Comparison of ENCODE assay signal across 11 cellular contexts in genomic region chr3:177468331-177468730, GRCh38.
DNase-seq lines count a peak whose midpoint lies in the region; ATAC-seq and TF ChIP-seq lines count a peak whose summit lies in the region.
"Had no signal": no experiment of that assay in that cellular context is flagged by ENCODE, and none has a peak within 500 bp of the region (broad histone marks: within the 10 kb centered on the region; RNA-seq: fewer than 3 reads in every experiment).

No MANE protein-coding gene starts in this region.

- in situ Hi-C loops in astrocyte of the cerebellum (cut with HindIII; ENCODE audit: low sequenced_read_pairs) = no loop called here

- DNase-seq in HS-27A (ENCODE audit: low read depth) (peak; percentile 90), astrocyte of the cerebellum (ENCODE audit: low read depth) (peak; percentile 100), hepatic stellate cell (ENCODE audit: low spot score) (peak; percentile 26), aorta (peak; percentile 76 to 80), colonic mucosa (no peak), NCI-H748 treated with DMSO at 0.1 percent for 48 hours (lab: John Stamatoyannopoulos, UW) (no peak)
- DNase-seq in activated CD4-positive, alpha-beta T cell treated with anti-CD3 and anti-CD28 coated beads for 4 hours = no peak
- DNase-seq: central memory CD4-positive, alpha-beta T cell; H7; stimulated activated CD4-positive, alpha-beta T cell treated with anti-CD3 and anti-CD28 coated beads, Interleukin-12 subunit alpha, Interleukin-12 subunit beta, amount 100 ng/mL, for 4 hours; T-helper 17 cell had no signal

- H3K4me1 ChIP-seq in aorta (ENCODE audit: control insufficient read depth in 1 of 2, insufficient read depth in 2 of 2, low read length in 2 of 2) (peaks cover 4 to 9% of the 10 kb centered on the region in 2 donors), colonic mucosa (no peaks in the 10 kb centered on the region)

- no peak overlapping the region for H3K4me3 ChIP-seq in astrocyte of the cerebellum (ENCODE audit: low read depth, low read length)
- H3K4me3 ChIP-seq in aorta (ENCODE audit: low read length in 2 of 2) = no peak overlapping the region
- no peak overlapping the region for H3K4me3 ChIP-seq in colonic mucosa

- TF ChIP-seq CTCF in astrocyte of the cerebellum (IDR thresholded peaks at IDR 0.05; ENCODE audit: low read depth, low read length, missing control alignments) (no peak), colonic mucosa (IDR thresholded peaks at IDR 0.05) (no peak)

- intact Hi-C loops in aorta (cut with DNase I) (loop anchor here in 1 of 2 donors (10.0 kb wide), 1 partner anchor 916 kb away; no protein-coding TSS in a partner anchor), colonic mucosa (cut with DNase I) (no loop called here)

- H3K27me3 ChIP-seq in aorta (ENCODE audit: control insufficient read depth in 1 of 2, insufficient read depth in 2 of 2, low read length in 1 of 2) (no peaks in the 10 kb centered on the region), colonic mucosa (no peaks in the 10 kb centered on the region)

- no peak for ATAC-seq in aorta (ENCODE audit: low FRiP score)
- ATAC-seq: T-helper 17 cell had no signal

- H3K27ac ChIP-seq in aorta (ENCODE audit: low read depth in 1 of 2, low read length in 2 of 2) = peak overlapping the region in 1 of 2 donors; percentile 29
- no peak overlapping the region for H3K27ac ChIP-seq in colonic mucosa

- no peak overlapping the region for H3K9ac ChIP-seq in colonic mucosa (ENCODE audit: low read depth in 2 of 2, low read length in 2 of 2)

- H3K36me3 ChIP-seq in aorta (ENCODE audit: control insufficient read depth in 1 of 2, insufficient read depth in 2 of 2, low read length in 1 of 2) (no peaks in the 10 kb centered on the region), colonic mucosa (no peaks in the 10 kb centered on the region)

- H3K9me3 ChIP-seq in aorta (ENCODE audit: control insufficient read depth, low read length) (no peaks in the 10 kb centered on the region), colonic mucosa (no peaks in the 10 kb centered on the region)

Comparison
In these comparisons a context has a peak if more than half of its experiments do, and no peak if none do; other contexts are left out.
1. DNase-seq: peak in HS-27A (single experiment), astrocyte of the cerebellum (single experiment), hepatic stellate cell (single experiment) and aorta (2 of 2); none in colonic mucosa (single experiment), NCI-H748 treated with DMSO at 0.1 percent for 48 hours (single experiment) and activated CD4-positive, alpha-beta T cell treated with anti-CD3 and anti-CD28 coated beads for 4 hours (0 of 2).